In the genomic region with DNA sequence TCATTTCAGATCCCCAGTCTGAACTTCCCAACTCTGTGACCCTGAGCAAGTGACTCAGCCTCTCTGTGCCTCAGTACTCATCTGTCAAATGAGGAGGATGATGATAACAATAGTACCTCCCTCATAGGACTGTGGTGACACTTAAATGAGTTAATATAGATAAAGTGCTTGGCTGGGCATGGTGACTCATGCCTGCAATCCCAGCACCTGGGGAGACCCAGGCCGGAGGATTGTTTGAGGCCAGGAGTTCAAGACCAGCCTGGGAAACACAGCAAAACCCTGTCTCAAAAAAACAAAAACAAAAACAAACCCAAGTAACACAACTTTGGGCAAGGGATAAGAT, we compare ENCODE assay signal across 8 cellular contexts. TPM values are rescaled to one million over a fixed set of nuclear protein-coding genes. Genes with fewer than 3 reads are reported as not detected.
A peak's percentile ranks its signal among the peaks of the same experiment; 100 is the strongest.
DNase-seq lines count a peak whose midpoint lies in the region; ATAC-seq and TF ChIP-seq lines count a peak whose summit lies in the region.

No MANE protein-coding gene starts in this region.

- H3K9me3 ChIP-seq in naive thymus-derived CD4-positive, alpha-beta T cell (ENCODE audit: control insufficient read depth in 2 of 3, low read length in 3 of 3), result no peaks in the 10 kb centered on the region

- no peak for TF ChIP-seq CTCF in CD14-positive monocyte (IDR thresholded peaks at IDR 0.05)

- intact Hi-C loops in CD14-positive monocyte (cut with micrococcal nuclease), result loop anchor here (2.0 kb wide), 4 partner anchors 30 to 40 kb away; no protein-coding TSS in a partner anchor
- intact Hi-C loops in naive thymus-derived CD4-positive, alpha-beta T cell (cut with micrococcal nuclease), result loop anchor here in 1 of 2 donors (2.0 to 10.0 kb wide), 3 partner anchors 14 to 730 kb away; no protein-coding TSS in a partner anchor

- peaks cover 63 to 66% of the 10 kb centered on the region in 2 donors for H3K4me1 ChIP-seq in naive thymus-derived CD4-positive, alpha-beta T cell (ENCODE audit: control insufficient read depth in 2 of 2, insufficient read depth in 2 of 2, low read length in 2 of 2)

- H3K36me3 Mint-ChIP-seq in CD14-positive monocyte, result peaks cover 16 to 34% of the 10 kb centered on the region in 2 donors
- peaks cover 6% of the 10 kb centered on the region for H3K36me3 Mint-ChIP-seq in activated T-cell treated with anti-CD3 and anti-CD28 coated beads, Interleukin-2, amount 50 U/mL, for 4 hours (ENCODE audit: insufficient read depth)
- peaks cover 0 to 9% (median 0%) of the 10 kb centered on the region in 5 donors for H3K36me3 Mint-ChIP-seq in naive thymus-derived CD4-positive, alpha-beta T cell

- peak overlapping the region; percentile 94 for H3K27ac ChIP-seq in naive thymus-derived CD4-positive, alpha-beta T cell (ENCODE audit: low read depth, low read length)

- no peaks in the 10 kb centered on the region for H3K36me3 ChIP-seq in naive thymus-derived CD4-positive, alpha-beta T cell (ENCODE audit: control insufficient read depth in 2 of 3, insufficient read depth in 3 of 3, low read length in 3 of 3)

- DNase-seq in CD14-positive monocyte (ENCODE audit: low spot score) (peak; percentile 79), HUDEP-2 (lab: John Stamatoyannopoulos, UW; ENCODE audit: unreplicated experiment in 76 of 76) (peak in 40 of 76 experiments; percentile 8 to 70 (median 40)), AML-193 (lab: John Stamatoyannopoulos, UW) (no peak)
- DNase-seq in activated T-cell treated with anti-CD3 and anti-CD28 coated beads, Interleukin-2, amount 50 U/mL, for 4 hours, result peak; percentile 39
- peak in 2 of 9 donors; percentile 45 to 61 for DNase-seq in naive thymus-derived CD4-positive, alpha-beta T cell

- H3K4me1 Mint-ChIP-seq in CD14-positive monocyte, result peaks cover 75% of the 10 kb centered on the region
- peaks cover 92% of the 10 kb centered on the region for H3K4me1 Mint-ChIP-seq in activated T-cell treated with anti-CD3 and anti-CD28 coated beads, Interleukin-2, amount 50 U/mL, for 4 hours (ENCODE audit: low read depth)
- H3K4me1 Mint-ChIP-seq in naive thymus-derived CD4-positive, alpha-beta T cell, result peaks cover 52 to 94% (median 87%) of the 10 kb centered on the region in 7 donors

- POLR2A ChIA-PET in naive thymus-derived CD4-positive, alpha-beta T cell (lab: Charles Lee), result interaction anchor here (1.1 to 20.3 kb wide), 11 partner anchors 8 to 509 kb away, joined by 3 to 427 read pairs (median 18); no protein-coding TSS in a partner anchor

- H3K9me3 Mint-ChIP-seq in CD14-positive monocyte, result peaks cover 0 to 3% (median 0%) of the 10 kb centered on the region in 7 donors
- H3K9me3 Mint-ChIP-seq in activated T-cell treated with anti-CD3 and anti-CD28 coated beads, Interleukin-2, amount 50 U/mL, for 4 hours, result no peaks in the 10 kb centered on the region
- H3K9me3 Mint-ChIP-seq in naive thymus-derived CD4-positive, alpha-beta T cell, result no peaks in the 10 kb centered on the region

- peak; percentile 53 to 58 for ATAC-seq in activated T-cell treated with anti-CD3 and anti-CD28 coated beads, Interleukin-2, amount 50 U/mL, for 4 hours
- ATAC-seq in naive thymus-derived CD4-positive, alpha-beta T cell, result peak; percentile 28
- ATAC-seq in HG02623 (IDR thresholded peaks at IDR 0.05; ENCODE audit: unreplicated experiment) (no peak), HG02798 (IDR thresholded peaks at IDR 0.05; ENCODE audit: poor library complexity, unreplicated experiment) (no peak), HG03460 (IDR thresholded peaks at IDR 0.05; ENCODE audit: unreplicated experiment) (no peak)

- H3K4me3 Mint-ChIP-seq in CD14-positive monocyte, result peak overlapping the region in 1 of 2 donors; percentile 75
- peak overlapping the region; percentile 80 for H3K4me3 Mint-ChIP-seq in activated T-cell treated with anti-CD3 and anti-CD28 coated beads, Interleukin-2, amount 50 U/mL, for 4 hours
- H3K4me3 Mint-ChIP-seq in naive thymus-derived CD4-positive, alpha-beta T cell, result peak overlapping the region; percentile 81 to 97 (median 93)

- H3K27ac Mint-ChIP-seq in CD14-positive monocyte, result peak overlapping the region; percentile 96 to 100 (median 99)
- peak overlapping the region; percentile 91 to 100 (median 98) for H3K27ac Mint-ChIP-seq in naive thymus-derived CD4-positive, alpha-beta T cell

- peaks cover 16 to 50% (median 49%) of the 10 kb centered on the region in 3 donors for H3K27me3 Mint-ChIP-seq in CD14-positive monocyte (ENCODE audit: low read depth in 3 of 3)
- H3K27me3 Mint-ChIP-seq in activated T-cell treated with anti-CD3 and anti-CD28 coated beads, Interleukin-2, amount 50 U/mL, for 4 hours (ENCODE audit: low read depth), result no peaks in the 10 kb centered on the region
- no peaks in the 10 kb centered on the region for H3K27me3 Mint-ChIP-seq in naive thymus-derived CD4-positive, alpha-beta T cell

- H3K4me3 ChIP-seq in naive thymus-derived CD4-positive, alpha-beta T cell (ENCODE audit: low read length), result peak overlapping the region; percentile 36

- CTCF ChIA-PET in naive thymus-derived CD4-positive, alpha-beta T cell (lab: Charles Lee), result interaction anchor here (0.8 to 7.0 kb wide), 6 partner anchors 25 to 50 kb away, joined by 3 to 45 read pairs (median 26); no protein-coding TSS in a partner anchor

- no peaks in the 10 kb centered on the region for H3K27me3 ChIP-seq in naive thymus-derived CD4-positive, alpha-beta T cell (ENCODE audit: control insufficient read depth in 2 of 2, insufficient read depth in 2 of 2, low read length in 2 of 2)

RNA-seq across cellular contexts. Expression of gene ECE1, which starts 4.8 kb away (rescaled TPM):
- 10 to 100 TPM; 10.6 to 23.3 TPM for polyA plus RNA-seq in CD14-positive monocyte
- total RNA-seq in activated T-cell treated with anti-CD3 and anti-CD28 coated beads, Interleukin-2, amount 50 U/mL, for 4 hours, result 100 to 1,000 TPM; 121 to 168 (median 149) TPM
- 10 to 100 TPM; 63.3 to 97.4 (median 72.2) TPM for total RNA-seq in naive thymus-derived CD4-positive, alpha-beta T cell
- 10 to 100 TPM; 21.3 to 50.4 TPM for polyA plus RNA-seq in naive thymus-derived CD4-positive, alpha-beta T cell

Comparison
In these comparisons a context has a peak if more than half of its experiments do, and no peak if none do; other contexts are left out.
1. DNase-seq: peak in CD14-positive monocyte (single experiment), HUDEP-2 (40 of 76) and activated T-cell treated with anti-CD3 and anti-CD28 coated beads, Interleukin-2, amount 50 U/mL, for 4 hours (single experiment); none in AML-193 (0 of 2).
2. ATAC-seq: peak in activated T-cell treated with anti-CD3 and anti-CD28 coated beads, Interleukin-2, amount 50 U/mL, for 4 hours (2 of 2) and naive thymus-derived CD4-positive, alpha-beta T cell (single experiment); none in HG02623 (single experiment), HG02798 (single experiment) and HG03460 (single experiment).